In the genomic region with DNA sequence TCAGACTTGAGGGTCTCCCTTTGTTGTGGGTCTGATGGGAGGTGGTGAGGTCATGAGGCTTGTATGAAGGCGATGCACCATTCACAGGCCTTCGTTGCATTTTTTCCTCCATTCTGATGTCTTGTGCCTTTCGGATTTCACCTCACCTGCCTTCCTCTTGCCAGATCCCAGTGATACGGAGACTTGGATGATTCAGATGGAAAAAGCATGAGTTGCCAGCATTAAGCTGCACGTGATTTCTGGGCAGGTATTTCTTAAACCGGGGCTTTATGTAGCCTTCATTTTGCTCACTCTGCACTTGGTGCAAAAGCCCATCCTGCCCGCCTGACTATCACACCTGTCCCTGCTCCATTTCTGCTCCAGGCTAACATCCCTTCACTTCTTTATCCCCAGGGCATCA, we compare ENCODE assay signal across 11 cellular contexts.
"Had no signal": no experiment of that assay in that cellular context is flagged by ENCODE, and none has a peak within 500 bp of the region (broad histone marks: within the 10 kb centered on the region; RNA-seq: fewer than 3 reads in every experiment).

No MANE protein-coding gene starts in this region.

- H2AFZ ChIP-seq: GM23248, GM23338 had no signal

- H3K9ac ChIP-seq: GM23248 had no signal

- H3K27ac ChIP-seq: GM23248 had no signal

- H3K4me1 Mint-ChIP-seq: GM23338 had no signal

- ATAC-seq: GM23338, HCT116 had no signal

- H3K9me3 Mint-ChIP-seq: GM23338, H9, HFFc6 had no signal

- DNase-seq: GM23248, GOT3, H7, H9, HCEC 1CT, HFFc6 had no signal

- H3K9me3 ChIP-seq: HAP-1 had no signal

- H3K4me2 ChIP-seq: GM23338 had no signal

- H3K27ac Mint-ChIP-seq: GM23338, H9, HFFc6 had no signal

- FAIRE-seq: H1, H54 had no signal

- H3K4me3 ChIP-seq: GM23248, GM23338, HAP-1 had no signal

- H3K4me1 ChIP-seq: HAP-1 had no signal

- H3K36me3 ChIP-seq: HAP-1 had no signal

- H3K4me3 Mint-ChIP-seq: GM23338, H9, HFFc6 had no signal
